Comparison of ENCODE assay signal across 25 cellular contexts in genomic region chr3:153577059-153577736, GRCh38.
"Had no signal": no experiment of that assay in that cellular context is flagged by ENCODE, and none has a peak within 500 bp of the region (broad histone marks: within the 10 kb centered on the region; RNA-seq: fewer than 3 reads in every experiment).

No MANE protein-coding gene starts in this region.

- H3K9me3 ChIP-seq: esophagus muscularis mucosa, left lung, right lobe of liver, testis, vagina had no signal

- H3K4me3 Mint-ChIP-seq: activated naive CD8-positive, alpha-beta T cell; immature natural killer cell; naive thymus-derived CD4-positive, alpha-beta T cell; neural crest cell had no signal

- H2AFZ ChIP-seq: hepatocyte had no signal

- H3K27me3 Mint-ChIP-seq: activated naive CD8-positive, alpha-beta T cell; naive thymus-derived CD4-positive, alpha-beta T cell had no signal

- H3K36me3 ChIP-seq: esophagus muscularis mucosa, left lung, right lobe of liver, vagina had no signal

- H3K27me3 ChIP-seq: esophagus muscularis mucosa, hepatocyte, left lung, right lobe of liver, testis, vagina had no signal

- H3K4me2 ChIP-seq: hepatocyte had no signal

- DNase-seq: activated CD4-positive, alpha-beta T cell treated with anti-CD3 and anti-CD28 coated beads, Interleukin-2, amount 50 U/mL, for 4 hours; activated CD8-positive, alpha-beta memory T cell treated with anti-CD3 and anti-CD28 coated beads, Interleukin-2, amount 50 U/mL, for 48 hours; activated naive CD4-positive, alpha-beta T cell; amniotic stem cell; cerebellar nuclear complex; glutamatergic neuron; immature natural killer cell; kidney glomerular epithelial cell; left lung; naive thymus-derived CD4-positive, alpha-beta T cell; occipital lobe; right lobe of liver; stimulated activated CD4-positive, alpha-beta T cell treated with anti-CD3 and anti-CD28 coated beads, Interleukin-1b, Interleukin-23, amount 100 ng/mL, for 48 hours; T-helper 9 cell; testis; trophoblast cell had no signal

- H3K79me2 ChIP-seq: hepatocyte had no signal

- H3K36me3 Mint-ChIP-seq: activated naive CD8-positive, alpha-beta T cell; immature natural killer cell; naive thymus-derived CD4-positive, alpha-beta T cell had no signal

- H3K27ac Mint-ChIP-seq: activated naive CD8-positive, alpha-beta T cell; activated T-helper 2 cell treated with anti-CD3 and anti-CD28 coated beads, Interferon-gamma antibody, Interleukin-2, Interleukin-4, amounts not matched to agents 10 μg/mL and 5 μg/mL and 100 μg/mL, durations not matched to agents 14 hours and 24 hours and 36 hours; immature natural killer cell; naive thymus-derived CD4-positive, alpha-beta T cell had no signal

- H3K4me1 Mint-ChIP-seq: immature natural killer cell had no signal

- H3K27ac ChIP-seq: coronary artery, esophagus muscularis mucosa, hepatocyte, left lung, right lobe of liver, skin epidermis, testis, vagina had no signal

- H3K9me3 Mint-ChIP-seq: activated T-helper 2 cell treated with anti-CD3 and anti-CD28 coated beads, Interferon-gamma antibody, Interleukin-2, Interleukin-4, amounts not matched to agents 10 μg/mL and 5 μg/mL and 100 μg/mL, durations not matched to agents 14 hours and 24 hours and 36 hours; immature natural killer cell; naive thymus-derived CD4-positive, alpha-beta T cell; neural crest cell had no signal

- H3K4me1 ChIP-seq: esophagus muscularis mucosa, left lung, right lobe of liver, testis, vagina had no signal

- FAIRE-seq: frontal cortex had no signal

- H3K4me3 ChIP-seq: coronary artery, esophagus muscularis mucosa, hepatocyte, left lung, right lobe of liver, skin epidermis, testis, vagina had no signal

- ATAC-seq: left lung; naive thymus-derived CD4-positive, alpha-beta T cell; right lobe of liver had no signal
